In the genomic region with DNA sequence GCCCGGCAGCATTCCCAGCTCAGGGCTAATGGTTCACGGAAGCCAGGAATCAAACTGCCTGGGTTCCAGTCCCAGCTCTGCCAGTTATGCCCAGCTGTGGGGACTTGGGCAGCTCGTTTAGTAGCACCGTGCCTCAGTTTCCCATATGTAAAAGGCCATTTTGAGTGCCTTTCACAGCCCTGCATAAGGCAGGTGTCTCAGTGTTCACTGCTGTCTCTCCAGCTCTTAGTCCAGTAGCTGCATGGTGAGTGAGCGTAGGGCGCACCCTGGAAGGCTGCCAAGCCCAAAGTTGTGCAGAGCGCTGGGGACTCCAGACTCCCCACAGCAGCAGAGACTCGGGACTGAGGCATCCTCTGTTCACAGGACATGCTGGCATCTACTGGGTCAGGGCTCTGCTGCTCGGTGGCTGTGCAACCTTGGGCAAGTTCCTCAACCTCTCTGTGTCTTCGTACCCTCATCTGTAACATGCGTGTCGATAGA, we compare ENCODE assay signal across 1 cellular context.
A peak's percentile ranks its signal among the peaks of the same experiment; 100 is the strongest.
TF ChIP-seq lines count a peak whose summit lies in the region.

No MANE protein-coding gene starts in this region.

TF ChIP-seq in K562, 482 proteins besides CTCF, POLR2A, EP300 and RAD21 (continues in another document):
- no peak for TF ChIP-seq DMBX1 (CRISPR knock-in tag; IDR thresholded peaks at IDR 0.05; ENCODE audit: borderline replicate concordance)
- no peak for TF ChIP-seq KLF16 (IDR thresholded peaks at IDR 0.05)
- TF ChIP-seq CBFB (CRISPR knock-in tag; IDR thresholded peaks at IDR 0.05): no peak
- TF ChIP-seq KDM5B (IDR thresholded peaks at IDR 0.05; ENCODE audit: insufficient replicate concordance, low read depth, low read length): peak; percentile 22
- TF ChIP-seq, protein P1, sequence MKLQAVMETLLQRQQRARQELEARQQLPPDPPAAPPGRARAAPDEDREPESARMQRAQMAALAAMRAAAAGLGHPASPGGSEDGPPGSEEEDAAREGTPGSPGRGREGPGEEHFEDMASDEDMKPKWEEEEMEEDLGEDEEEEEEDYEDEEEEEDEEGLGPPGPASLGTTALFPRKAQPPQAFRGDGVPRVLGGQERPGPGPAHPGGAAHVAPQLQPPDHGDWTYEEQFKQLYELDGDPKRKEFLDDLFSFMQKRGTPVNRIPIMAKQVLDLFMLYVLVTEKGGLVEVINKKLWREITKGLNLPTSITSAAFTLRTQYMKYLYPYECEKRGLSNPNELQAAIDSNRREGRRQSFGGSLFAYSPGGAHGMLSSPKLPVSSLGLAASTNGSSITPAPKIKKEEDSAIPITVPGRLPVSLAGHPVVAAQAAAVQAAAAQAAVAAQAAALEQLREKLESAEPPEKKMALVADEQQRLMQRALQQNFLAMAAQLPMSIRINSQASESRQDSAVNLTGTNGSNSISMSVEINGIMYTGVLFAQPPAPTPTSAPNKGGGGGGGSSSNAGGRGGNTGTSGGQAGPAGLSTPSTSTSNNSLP (IDR thresholded peaks at IDR 0.05; ENCODE audit: borderline replicate concordance, low read depth, low read length): no peak
- no peak for TF ChIP-seq CREM (IDR thresholded peaks at IDR 0.05; ENCODE audit: low read depth)
- peak; percentile 58 to 66; a peak in 3 of 4 replicates for TF ChIP-seq KDM1A (IDR thresholded peaks at IDR 0.05)
- TF ChIP-seq, protein P2, sequence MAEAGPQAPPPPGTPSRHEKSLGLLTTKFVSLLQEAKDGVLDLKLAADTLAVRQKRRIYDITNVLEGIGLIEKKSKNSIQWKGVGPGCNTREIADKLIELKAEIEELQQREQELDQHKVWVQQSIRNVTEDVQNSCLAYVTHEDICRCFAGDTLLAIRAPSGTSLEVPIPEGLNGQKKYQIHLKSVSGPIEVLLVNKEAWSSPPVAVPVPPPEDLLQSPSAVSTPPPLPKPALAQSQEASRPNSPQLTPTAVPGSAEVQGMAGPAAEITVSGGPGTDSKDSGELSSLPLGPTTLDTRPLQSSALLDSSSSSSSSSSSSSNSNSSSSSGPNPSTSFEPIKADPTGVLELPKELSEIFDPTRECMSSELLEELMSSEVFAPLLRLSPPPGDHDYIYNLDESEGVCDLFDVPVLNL (CRISPR knock-in tag; IDR thresholded peaks at IDR 0.05; ENCODE audit: low read depth): no peak
- TF ChIP-seq PHF20 (IDR thresholded peaks at IDR 0.05; ENCODE audit: partially characterized antibody): no peak
- TF ChIP-seq ZNF253 (CRISPR knock-in tag; conservative IDR thresholded peaks at IDR 0.05): no peak
- TF ChIP-seq BCOR (IDR thresholded peaks at IDR 0.05): peak; percentile 87
- 0 out of 4 replicates have a peak, but pooled peaks of 1 of the 2 experiments have one; percentile 34 for TF ChIP-seq RCOR1 (IDR thresholded peaks at IDR 0.05; ENCODE audit: borderline replicate concordance in 1 of 2, low read depth in 2 of 2, low read length in 2 of 2)
- TF ChIP-seq ZC3H8 (IDR thresholded peaks at IDR 0.05): no peak
- TF ChIP-seq, protein P3, sequence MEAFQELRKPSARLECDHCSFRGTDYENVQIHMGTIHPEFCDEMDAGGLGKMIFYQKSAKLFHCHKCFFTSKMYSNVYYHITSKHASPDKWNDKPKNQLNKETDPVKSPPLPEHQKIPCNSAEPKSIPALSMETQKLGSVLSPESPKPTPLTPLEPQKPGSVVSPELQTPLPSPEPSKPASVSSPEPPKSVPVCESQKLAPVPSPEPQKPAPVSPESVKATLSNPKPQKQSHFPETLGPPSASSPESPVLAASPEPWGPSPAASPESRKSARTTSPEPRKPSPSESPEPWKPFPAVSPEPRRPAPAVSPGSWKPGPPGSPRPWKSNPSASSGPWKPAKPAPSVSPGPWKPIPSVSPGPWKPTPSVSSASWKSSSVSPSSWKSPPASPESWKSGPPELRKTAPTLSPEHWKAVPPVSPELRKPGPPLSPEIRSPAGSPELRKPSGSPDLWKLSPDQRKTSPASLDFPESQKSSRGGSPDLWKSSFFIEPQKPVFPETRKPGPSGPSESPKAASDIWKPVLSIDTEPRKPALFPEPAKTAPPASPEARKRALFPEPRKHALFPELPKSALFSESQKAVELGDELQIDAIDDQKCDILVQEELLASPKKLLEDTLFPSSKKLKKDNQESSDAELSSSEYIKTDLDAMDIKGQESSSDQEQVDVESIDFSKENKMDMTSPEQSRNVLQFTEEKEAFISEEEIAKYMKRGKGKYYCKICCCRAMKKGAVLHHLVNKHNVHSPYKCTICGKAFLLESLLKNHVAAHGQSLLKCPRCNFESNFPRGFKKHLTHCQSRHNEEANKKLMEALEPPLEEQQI (IDR thresholded peaks at IDR 0.05): no peak
- TF ChIP-seq, protein P4, sequence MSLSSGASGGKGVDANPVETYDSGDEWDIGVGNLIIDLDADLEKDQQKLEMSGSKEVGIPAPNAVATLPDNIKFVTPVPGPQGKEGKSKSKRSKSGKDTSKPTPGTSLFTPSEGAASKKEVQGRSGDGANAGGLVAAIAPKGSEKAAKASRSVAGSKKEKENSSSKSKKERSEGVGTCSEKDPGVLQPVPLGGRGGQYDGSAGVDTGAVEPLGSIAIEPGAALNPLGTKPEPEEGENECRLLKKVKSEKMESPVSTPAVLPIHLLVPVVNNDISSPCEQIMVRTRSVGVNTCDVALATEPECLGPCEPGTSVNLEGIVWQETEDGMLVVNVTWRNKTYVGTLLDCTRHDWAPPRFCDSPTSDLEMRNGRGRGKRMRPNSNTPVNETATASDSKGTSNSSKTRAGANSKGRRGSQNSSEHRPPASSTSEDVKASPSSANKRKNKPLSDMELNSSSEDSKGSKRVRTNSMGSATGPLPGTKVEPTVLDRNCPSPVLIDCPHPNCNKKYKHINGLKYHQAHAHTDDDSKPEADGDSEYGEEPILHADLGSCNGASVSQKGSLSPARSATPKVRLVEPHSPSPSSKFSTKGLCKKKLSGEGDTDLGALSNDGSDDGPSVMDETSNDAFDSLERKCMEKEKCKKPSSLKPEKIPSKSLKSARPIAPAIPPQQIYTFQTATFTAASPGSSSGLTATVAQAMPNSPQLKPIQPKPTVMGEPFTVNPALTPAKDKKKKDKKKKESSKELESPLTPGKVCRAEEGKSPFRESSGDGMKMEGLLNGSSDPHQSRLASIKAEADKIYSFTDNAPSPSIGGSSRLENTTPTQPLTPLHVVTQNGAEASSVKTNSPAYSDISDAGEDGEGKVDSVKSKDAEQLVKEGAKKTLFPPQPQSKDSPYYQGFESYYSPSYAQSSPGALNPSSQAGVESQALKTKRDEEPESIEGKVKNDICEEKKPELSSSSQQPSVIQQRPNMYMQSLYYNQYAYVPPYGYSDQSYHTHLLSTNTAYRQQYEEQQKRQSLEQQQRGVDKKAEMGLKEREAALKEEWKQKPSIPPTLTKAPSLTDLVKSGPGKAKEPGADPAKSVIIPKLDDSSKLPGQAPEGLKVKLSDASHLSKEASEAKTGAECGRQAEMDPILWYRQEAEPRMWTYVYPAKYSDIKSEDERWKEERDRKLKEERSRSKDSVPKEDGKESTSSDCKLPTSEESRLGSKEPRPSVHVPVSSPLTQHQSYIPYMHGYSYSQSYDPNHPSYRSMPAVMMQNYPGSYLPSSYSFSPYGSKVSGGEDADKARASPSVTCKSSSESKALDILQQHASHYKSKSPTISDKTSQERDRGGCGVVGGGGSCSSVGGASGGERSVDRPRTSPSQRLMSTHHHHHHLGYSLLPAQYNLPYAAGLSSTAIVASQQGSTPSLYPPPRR (CRISPR knock-in tag; IDR thresholded peaks at IDR 0.05; ENCODE audit: borderline replicate concordance): no peak
- TF ChIP-seq CGGBP1 (CRISPR knock-in tag; IDR thresholded peaks at IDR 0.05): no peak
- no peak for TF ChIP-seq CREB3 (tag; conservative IDR thresholded peaks at IDR 0.05; ENCODE audit: low read depth)
- TF ChIP-seq ARID1B (IDR thresholded peaks at IDR 0.05): no peak
- TF ChIP-seq, protein P5, sequence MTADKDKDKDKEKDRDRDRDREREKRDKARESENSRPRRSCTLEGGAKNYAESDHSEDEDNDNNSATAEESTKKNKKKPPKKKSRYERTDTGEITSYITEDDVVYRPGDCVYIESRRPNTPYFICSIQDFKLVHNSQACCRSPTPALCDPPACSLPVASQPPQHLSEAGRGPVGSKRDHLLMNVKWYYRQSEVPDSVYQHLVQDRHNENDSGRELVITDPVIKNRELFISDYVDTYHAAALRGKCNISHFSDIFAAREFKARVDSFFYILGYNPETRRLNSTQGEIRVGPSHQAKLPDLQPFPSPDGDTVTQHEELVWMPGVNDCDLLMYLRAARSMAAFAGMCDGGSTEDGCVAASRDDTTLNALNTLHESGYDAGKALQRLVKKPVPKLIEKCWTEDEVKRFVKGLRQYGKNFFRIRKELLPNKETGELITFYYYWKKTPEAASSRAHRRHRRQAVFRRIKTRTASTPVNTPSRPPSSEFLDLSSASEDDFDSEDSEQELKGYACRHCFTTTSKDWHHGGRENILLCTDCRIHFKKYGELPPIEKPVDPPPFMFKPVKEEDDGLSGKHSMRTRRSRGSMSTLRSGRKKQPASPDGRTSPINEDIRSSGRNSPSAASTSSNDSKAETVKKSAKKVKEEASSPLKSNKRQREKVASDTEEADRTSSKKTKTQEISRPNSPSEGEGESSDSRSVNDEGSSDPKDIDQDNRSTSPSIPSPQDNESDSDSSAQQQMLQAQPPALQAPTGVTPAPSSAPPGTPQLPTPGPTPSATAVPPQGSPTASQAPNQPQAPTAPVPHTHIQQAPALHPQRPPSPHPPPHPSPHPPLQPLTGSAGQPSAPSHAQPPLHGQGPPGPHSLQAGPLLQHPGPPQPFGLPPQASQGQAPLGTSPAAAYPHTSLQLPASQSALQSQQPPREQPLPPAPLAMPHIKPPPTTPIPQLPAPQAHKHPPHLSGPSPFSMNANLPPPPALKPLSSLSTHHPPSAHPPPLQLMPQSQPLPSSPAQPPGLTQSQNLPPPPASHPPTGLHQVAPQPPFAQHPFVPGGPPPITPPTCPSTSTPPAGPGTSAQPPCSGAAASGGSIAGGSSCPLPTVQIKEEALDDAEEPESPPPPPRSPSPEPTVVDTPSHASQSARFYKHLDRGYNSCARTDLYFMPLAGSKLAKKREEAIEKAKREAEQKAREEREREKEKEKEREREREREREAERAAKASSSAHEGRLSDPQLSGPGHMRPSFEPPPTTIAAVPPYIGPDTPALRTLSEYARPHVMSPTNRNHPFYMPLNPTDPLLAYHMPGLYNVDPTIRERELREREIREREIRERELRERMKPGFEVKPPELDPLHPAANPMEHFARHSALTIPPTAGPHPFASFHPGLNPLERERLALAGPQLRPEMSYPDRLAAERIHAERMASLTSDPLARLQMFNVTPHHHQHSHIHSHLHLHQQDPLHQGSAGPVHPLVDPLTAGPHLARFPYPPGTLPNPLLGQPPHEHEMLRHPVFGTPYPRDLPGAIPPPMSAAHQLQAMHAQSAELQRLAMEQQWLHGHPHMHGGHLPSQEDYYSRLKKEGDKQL (CRISPR knock-in tag; IDR thresholded peaks at IDR 0.05; ENCODE audit: borderline replicate concordance): no peak
- TF ChIP-seq TSHZ1 (CRISPR knock-in tag; IDR thresholded peaks at IDR 0.05): no peak
- TF ChIP-seq SIN3A (IDR thresholded peaks at IDR 0.05; ENCODE audit: borderline replicate concordance in 2 of 2, control insufficient read depth in 1 of 2, low read depth in 2 of 2, low read length in 2 of 2): no peak
- 0 out of 2 replicates have a peak, but pooled peaks have one; percentile 34 for TF ChIP-seq SP1 (CRISPR knock-in tag; IDR thresholded peaks at IDR 0.05)
- TF ChIP-seq EWSR1 (IDR thresholded peaks at IDR 0.05; ENCODE audit: borderline replicate concordance, low read depth, partially characterized antibody): no peak
- no peak for TF ChIP-seq PTRF (tag; IDR thresholded peaks at IDR 0.05)
- peak; percentile 89 for TF ChIP-seq NFIC (IDR thresholded peaks at IDR 0.05)
- TF ChIP-seq, protein P6, sequence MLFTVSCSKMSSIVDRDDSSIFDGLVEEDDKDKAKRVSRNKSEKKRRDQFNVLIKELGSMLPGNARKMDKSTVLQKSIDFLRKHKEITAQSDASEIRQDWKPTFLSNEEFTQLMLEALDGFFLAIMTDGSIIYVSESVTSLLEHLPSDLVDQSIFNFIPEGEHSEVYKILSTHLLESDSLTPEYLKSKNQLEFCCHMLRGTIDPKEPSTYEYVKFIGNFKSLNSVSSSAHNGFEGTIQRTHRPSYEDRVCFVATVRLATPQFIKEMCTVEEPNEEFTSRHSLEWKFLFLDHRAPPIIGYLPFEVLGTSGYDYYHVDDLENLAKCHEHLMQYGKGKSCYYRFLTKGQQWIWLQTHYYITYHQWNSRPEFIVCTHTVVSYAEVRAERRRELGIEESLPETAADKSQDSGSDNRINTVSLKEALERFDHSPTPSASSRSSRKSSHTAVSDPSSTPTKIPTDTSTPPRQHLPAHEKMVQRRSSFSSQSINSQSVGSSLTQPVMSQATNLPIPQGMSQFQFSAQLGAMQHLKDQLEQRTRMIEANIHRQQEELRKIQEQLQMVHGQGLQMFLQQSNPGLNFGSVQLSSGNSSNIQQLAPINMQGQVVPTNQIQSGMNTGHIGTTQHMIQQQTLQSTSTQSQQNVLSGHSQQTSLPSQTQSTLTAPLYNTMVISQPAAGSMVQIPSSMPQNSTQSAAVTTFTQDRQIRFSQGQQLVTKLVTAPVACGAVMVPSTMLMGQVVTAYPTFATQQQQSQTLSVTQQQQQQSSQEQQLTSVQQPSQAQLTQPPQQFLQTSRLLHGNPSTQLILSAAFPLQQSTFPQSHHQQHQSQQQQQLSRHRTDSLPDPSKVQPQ (CRISPR knock-in tag; IDR thresholded peaks at IDR 0.05; ENCODE audit: borderline replicate concordance): no peak
- no peak for TF ChIP-seq STAT5A (IDR thresholded peaks at IDR 0.05; ENCODE audit: borderline replicate concordance, low read length)
- no peak for TF ChIP-seq SAP30 (IDR thresholded peaks at IDR 0.05; ENCODE audit: borderline replicate concordance, insufficient read depth, low read depth, low read length, poor library complexity, severe bottlenecking)
